ENCODE assay signal across 1 cellular context in the genomic region with DNA sequence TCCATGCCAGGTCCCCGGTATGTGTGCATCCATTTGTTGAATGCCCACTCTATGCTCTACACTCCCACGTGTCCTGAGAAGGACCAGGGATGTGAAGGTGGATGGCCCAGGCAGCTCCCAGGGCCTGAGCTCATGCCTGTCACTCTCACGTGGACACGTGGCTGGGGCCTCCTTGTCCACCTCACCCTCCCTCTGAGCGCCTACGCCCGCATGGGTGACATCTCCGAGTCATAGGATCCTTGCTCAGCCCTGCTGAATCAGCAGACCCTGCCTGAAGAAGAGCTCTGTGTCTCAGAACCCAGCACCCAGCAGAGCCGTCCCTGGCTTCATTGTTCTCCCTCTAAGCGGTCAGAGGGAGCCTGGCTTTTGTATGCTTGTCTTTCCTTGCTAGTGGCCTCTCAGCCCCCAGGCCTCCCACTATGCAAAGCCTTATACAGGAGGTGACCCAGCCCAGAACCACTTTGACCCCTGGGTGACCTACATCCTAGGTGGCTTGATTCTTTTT.
TF ChIP-seq lines count a peak whose summit lies in the region.

No MANE protein-coding gene starts in this region.

TF ChIP-seq in K562, 482 proteins besides CTCF, POLR2A, EP300 and RAD21 (continued from another document and continues in another):
- TF ChIP-seq, protein P1, sequence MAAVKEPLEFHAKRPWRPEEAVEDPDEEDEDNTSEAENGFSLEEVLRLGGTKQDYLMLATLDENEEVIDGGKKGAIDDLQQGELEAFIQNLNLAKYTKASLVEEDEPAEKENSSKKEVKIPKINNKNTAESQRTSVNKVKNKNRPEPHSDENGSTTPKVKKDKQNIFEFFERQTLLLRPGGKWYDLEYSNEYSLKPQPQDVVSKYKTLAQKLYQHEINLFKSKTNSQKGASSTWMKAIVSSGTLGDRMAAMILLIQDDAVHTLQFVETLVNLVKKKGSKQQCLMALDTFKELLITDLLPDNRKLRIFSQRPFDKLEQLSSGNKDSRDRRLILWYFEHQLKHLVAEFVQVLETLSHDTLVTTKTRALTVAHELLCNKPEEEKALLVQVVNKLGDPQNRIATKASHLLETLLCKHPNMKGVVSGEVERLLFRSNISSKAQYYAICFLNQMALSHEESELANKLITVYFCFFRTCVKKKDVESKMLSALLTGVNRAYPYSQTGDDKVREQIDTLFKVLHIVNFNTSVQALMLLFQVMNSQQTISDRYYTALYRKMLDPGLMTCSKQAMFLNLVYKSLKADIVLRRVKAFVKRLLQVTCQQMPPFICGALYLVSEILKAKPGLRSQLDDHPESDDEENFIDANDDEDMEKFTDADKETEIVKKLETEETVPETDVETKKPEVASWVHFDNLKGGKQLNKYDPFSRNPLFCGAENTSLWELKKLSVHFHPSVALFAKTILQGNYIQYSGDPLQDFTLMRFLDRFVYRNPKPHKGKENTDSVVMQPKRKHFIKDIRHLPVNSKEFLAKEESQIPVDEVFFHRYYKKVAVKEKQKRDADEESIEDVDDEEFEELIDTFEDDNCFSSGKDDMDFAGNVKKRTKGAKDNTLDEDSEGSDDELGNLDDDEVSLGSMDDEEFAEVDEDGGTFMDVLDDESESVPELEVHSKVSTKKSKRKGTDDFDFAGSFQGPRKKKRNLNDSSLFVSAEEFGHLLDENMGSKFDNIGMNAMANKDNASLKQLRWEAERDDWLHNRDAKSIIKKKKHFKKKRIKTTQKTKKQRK (IDR thresholded peaks at IDR 0.05; ENCODE audit: borderline replicate concordance, low read depth, low read length): no peak
- no peak for TF ChIP-seq ZNF274 (IDR thresholded peaks at IDR 0.05; ENCODE audit: borderline replicate concordance, low read depth, low read length)
- TF ChIP-seq, protein P2, sequence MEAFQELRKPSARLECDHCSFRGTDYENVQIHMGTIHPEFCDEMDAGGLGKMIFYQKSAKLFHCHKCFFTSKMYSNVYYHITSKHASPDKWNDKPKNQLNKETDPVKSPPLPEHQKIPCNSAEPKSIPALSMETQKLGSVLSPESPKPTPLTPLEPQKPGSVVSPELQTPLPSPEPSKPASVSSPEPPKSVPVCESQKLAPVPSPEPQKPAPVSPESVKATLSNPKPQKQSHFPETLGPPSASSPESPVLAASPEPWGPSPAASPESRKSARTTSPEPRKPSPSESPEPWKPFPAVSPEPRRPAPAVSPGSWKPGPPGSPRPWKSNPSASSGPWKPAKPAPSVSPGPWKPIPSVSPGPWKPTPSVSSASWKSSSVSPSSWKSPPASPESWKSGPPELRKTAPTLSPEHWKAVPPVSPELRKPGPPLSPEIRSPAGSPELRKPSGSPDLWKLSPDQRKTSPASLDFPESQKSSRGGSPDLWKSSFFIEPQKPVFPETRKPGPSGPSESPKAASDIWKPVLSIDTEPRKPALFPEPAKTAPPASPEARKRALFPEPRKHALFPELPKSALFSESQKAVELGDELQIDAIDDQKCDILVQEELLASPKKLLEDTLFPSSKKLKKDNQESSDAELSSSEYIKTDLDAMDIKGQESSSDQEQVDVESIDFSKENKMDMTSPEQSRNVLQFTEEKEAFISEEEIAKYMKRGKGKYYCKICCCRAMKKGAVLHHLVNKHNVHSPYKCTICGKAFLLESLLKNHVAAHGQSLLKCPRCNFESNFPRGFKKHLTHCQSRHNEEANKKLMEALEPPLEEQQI (IDR thresholded peaks at IDR 0.05): no peak
- TF ChIP-seq, protein P3, sequence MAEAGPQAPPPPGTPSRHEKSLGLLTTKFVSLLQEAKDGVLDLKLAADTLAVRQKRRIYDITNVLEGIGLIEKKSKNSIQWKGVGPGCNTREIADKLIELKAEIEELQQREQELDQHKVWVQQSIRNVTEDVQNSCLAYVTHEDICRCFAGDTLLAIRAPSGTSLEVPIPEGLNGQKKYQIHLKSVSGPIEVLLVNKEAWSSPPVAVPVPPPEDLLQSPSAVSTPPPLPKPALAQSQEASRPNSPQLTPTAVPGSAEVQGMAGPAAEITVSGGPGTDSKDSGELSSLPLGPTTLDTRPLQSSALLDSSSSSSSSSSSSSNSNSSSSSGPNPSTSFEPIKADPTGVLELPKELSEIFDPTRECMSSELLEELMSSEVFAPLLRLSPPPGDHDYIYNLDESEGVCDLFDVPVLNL (CRISPR knock-in tag; IDR thresholded peaks at IDR 0.05; ENCODE audit: low read depth): no peak
- no peak for TF ChIP-seq KLF13 (tag; IDR thresholded peaks at IDR 0.05; ENCODE audit: borderline replicate concordance, low read depth)
- no peak for TF ChIP-seq DIDO1 (tag; IDR thresholded peaks at IDR 0.05; ENCODE audit: low read depth)
- TF ChIP-seq, protein P4, sequence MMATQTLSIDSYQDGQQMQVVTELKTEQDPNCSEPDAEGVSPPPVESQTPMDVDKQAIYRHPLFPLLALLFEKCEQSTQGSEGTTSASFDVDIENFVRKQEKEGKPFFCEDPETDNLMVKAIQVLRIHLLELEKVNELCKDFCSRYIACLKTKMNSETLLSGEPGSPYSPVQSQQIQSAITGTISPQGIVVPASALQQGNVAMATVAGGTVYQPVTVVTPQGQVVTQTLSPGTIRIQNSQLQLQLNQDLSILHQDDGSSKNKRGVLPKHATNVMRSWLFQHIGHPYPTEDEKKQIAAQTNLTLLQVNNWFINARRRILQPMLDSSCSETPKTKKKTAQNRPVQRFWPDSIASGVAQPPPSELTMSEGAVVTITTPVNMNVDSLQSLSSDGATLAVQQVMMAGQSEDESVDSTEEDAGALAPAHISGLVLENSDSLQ (IDR thresholded peaks at IDR 0.05): peak; percentile 93
- TF ChIP-seq ZKSCAN3 (CRISPR knock-in tag; IDR thresholded peaks at IDR 0.05): no peak
- TF ChIP-seq ZNF551 (CRISPR knock-in tag; IDR thresholded peaks at IDR 0.05): no peak
- TF ChIP-seq PHF8 (IDR thresholded peaks at IDR 0.05; ENCODE audit: borderline replicate concordance, low read length): no peak
- TF ChIP-seq C11orf30 (IDR thresholded peaks at IDR 0.05; ENCODE audit: low read depth): peak; percentile 96
- no peak for TF ChIP-seq DMBX1 (CRISPR knock-in tag; IDR thresholded peaks at IDR 0.05; ENCODE audit: borderline replicate concordance)
- peak; percentile 69 for TF ChIP-seq MAFF (IDR thresholded peaks at IDR 0.05; ENCODE audit: low read length)
- TF ChIP-seq CTBP1 (IDR thresholded peaks at IDR 0.05; ENCODE audit: borderline replicate concordance): peak; percentile 13; the same call in 1 of the 2 replicates
- TF ChIP-seq ZNF586 (CRISPR knock-in tag; conservative IDR thresholded peaks at IDR 0.05): no peak
- TF ChIP-seq ZNF57 (CRISPR knock-in tag; IDR thresholded peaks at IDR 0.05): no peak
- TF ChIP-seq EP400 (IDR thresholded peaks at IDR 0.05): no peak
- TF ChIP-seq RUNX1 (IDR thresholded peaks at IDR 0.05; ENCODE audit: low read depth): no peak
- TF ChIP-seq ZNF143 (CRISPR knock-in tag; IDR thresholded peaks at IDR 0.05): no peak
- TF ChIP-seq, protein P5, sequence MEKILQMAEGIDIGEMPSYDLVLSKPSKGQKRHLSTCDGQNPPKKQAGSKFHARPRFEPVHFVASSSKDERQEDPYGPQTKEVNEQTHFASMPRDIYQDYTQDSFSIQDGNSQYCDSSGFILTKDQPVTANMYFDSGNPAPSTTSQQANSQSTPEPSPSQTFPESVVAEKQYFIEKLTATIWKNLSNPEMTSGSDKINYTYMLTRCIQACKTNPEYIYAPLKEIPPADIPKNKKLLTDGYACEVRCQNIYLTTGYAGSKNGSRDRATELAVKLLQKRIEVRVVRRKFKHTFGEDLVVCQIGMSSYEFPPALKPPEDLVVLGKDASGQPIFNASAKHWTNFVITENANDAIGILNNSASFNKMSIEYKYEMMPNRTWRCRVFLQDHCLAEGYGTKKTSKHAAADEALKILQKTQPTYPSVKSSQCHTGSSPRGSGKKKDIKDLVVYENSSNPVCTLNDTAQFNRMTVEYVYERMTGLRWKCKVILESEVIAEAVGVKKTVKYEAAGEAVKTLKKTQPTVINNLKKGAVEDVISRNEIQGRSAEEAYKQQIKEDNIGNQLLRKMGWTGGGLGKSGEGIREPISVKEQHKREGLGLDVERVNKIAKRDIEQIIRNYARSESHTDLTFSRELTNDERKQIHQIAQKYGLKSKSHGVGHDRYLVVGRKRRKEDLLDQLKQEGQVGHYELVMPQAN (IDR thresholded peaks at IDR 0.05; ENCODE audit: borderline replicate concordance): peak; percentile 65; the same call in 1 of the 2 replicates
- no peak for TF ChIP-seq FOXM1 (IDR thresholded peaks at IDR 0.05; ENCODE audit: low read depth)
- TF ChIP-seq FOXM1 (CRISPR knock-in tag; IDR thresholded peaks at IDR 0.05; ENCODE audit: low read depth): no peak
- no peak for TF ChIP-seq ZNF445 (CRISPR knock-in tag; IDR thresholded peaks at IDR 0.05; ENCODE audit: low read depth)
- TF ChIP-seq CBX8 (IDR thresholded peaks at IDR 0.05; ENCODE audit: borderline replicate concordance, extremely low read depth, low read depth, low read length, poor library complexity, severe bottlenecking): no peak
- TF ChIP-seq SMAD3 (CRISPR knock-in tag; conservative IDR thresholded peaks at IDR 0.05): no peak
- peak; percentile 73 for TF ChIP-seq MAX (CRISPR knock-in tag; IDR thresholded peaks at IDR 0.05)
- TF ChIP-seq HNRNPUL1 (IDR thresholded peaks at IDR 0.05; ENCODE audit: low read length): no peak
- peak in 1 of 2 experiments; percentile 92; a peak in 2 of 4 replicates for TF ChIP-seq HDAC1 (IDR thresholded peaks at IDR 0.05)
- TF ChIP-seq FOXK2 (conservative IDR thresholded peaks at IDR 0.05 in 1 of 2, IDR thresholded peaks at IDR 0.05 in 1 of 2; ENCODE audit: low read depth in 2 of 2): 0 out of 4 replicates have a peak, but pooled peaks of 1 of the 2 experiments have one; percentile 28
- no peak for TF ChIP-seq TCFL5 (CRISPR knock-in tag; conservative IDR thresholded peaks at IDR 0.05)
- no peak for TF ChIP-seq RBM14 (IDR thresholded peaks at IDR 0.05; ENCODE audit: borderline replicate concordance, insufficient read depth, low read depth, low read length)
- no peak for TF ChIP-seq SMAD1 (IDR thresholded peaks at IDR 0.05; ENCODE audit: low read depth, low read length, partially characterized antibody)
- no peak for TF ChIP-seq CREB3L1 (IDR thresholded peaks at IDR 0.05; ENCODE audit: borderline replicate concordance, low read depth)
- no peak for TF ChIP-seq TEAD1 (CRISPR knock-in tag; IDR thresholded peaks at IDR 0.05)
- TF ChIP-seq, protein P6, sequence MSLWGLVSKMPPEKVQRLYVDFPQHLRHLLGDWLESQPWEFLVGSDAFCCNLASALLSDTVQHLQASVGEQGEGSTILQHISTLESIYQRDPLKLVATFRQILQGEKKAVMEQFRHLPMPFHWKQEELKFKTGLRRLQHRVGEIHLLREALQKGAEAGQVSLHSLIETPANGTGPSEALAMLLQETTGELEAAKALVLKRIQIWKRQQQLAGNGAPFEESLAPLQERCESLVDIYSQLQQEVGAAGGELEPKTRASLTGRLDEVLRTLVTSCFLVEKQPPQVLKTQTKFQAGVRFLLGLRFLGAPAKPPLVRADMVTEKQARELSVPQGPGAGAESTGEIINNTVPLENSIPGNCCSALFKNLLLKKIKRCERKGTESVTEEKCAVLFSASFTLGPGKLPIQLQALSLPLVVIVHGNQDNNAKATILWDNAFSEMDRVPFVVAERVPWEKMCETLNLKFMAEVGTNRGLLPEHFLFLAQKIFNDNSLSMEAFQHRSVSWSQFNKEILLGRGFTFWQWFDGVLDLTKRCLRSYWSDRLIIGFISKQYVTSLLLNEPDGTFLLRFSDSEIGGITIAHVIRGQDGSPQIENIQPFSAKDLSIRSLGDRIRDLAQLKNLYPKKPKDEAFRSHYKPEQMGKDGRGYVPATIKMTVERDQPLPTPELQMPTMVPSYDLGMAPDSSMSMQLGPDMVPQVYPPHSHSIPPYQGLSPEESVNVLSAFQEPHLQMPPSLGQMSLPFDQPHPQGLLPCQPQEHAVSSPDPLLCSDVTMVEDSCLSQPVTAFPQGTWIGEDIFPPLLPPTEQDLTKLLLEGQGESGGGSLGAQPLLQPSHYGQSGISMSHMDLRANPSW (CRISPR knock-in tag; IDR thresholded peaks at IDR 0.05): no peak
- TF ChIP-seq, protein P7, sequence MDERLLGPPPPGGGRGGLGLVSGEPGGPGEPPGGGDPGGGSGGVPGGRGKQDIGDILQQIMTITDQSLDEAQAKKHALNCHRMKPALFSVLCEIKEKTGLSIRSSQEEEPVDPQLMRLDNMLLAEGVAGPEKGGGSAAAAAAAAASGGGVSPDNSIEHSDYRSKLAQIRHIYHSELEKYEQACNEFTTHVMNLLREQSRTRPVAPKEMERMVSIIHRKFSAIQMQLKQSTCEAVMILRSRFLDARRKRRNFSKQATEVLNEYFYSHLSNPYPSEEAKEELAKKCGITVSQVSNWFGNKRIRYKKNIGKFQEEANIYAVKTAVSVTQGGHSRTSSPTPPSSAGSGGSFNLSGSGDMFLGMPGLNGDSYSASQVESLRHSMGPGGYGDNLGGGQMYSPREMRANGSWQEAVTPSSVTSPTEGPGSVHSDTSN (CRISPR knock-in tag; IDR thresholded peaks at IDR 0.05; ENCODE audit: low read depth): no peak
- TF ChIP-seq, protein P7 (tag; conservative IDR thresholded peaks at IDR 0.05; ENCODE audit: low read depth): peak; percentile 68
- no peak for TF ChIP-seq ZNF280B (CRISPR knock-in tag; IDR thresholded peaks at IDR 0.05)
- TF ChIP-seq SREBF2 (CRISPR knock-in tag; IDR thresholded peaks at IDR 0.05): no peak
- TF ChIP-seq ZNF431 (CRISPR knock-in tag; IDR thresholded peaks at IDR 0.05): no peak
